ENCODE assay signal across 31 cellular contexts in the genomic region with DNA sequence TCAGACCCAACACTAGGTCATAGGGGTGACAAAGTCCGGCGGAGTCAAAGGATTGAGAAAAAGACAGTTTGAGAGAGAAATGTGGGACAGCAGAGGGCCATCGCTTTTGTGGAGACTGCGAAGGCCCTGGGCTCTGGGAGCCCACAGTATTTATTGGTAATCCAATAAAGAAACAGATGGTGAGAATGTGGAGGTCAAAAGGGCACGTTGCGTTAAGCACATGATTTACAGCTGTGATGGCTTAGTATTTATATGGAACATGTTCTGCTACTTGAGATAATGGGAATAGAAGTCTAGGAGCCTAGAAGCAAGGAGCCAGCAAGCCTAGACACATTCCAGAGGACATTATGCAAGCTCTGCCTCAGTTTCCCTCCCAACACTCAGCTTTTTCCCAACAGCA.
DNase-seq lines count a peak whose midpoint lies in the region; ATAC-seq, FAIRE-seq and TF ChIP-seq lines count a peak whose summit lies in the region.
"Had no signal": no experiment of that assay in that cellular context is flagged by ENCODE, and none has a peak within 500 bp of the region (broad histone marks: within the 10 kb centered on the region; RNA-seq: fewer than 3 reads in every experiment).

No MANE protein-coding gene starts in this region.

- no peak overlapping the region for H4K8ac ChIP-seq in H9 (replicated peaks; ENCODE audit: insufficient read length, low read depth, low read length)

- peaks cover 11% of the 10 kb centered on the region for H3K4me1 Mint-ChIP-seq in nephron
- H3K4me1 Mint-ChIP-seq in H9: 0 out of 4 replicates have a peak, but pooled peaks cover 0 to 2% of the 10 kb centered on the region in 2 experiments
- H3K4me1 Mint-ChIP-seq: activated CD8-positive, alpha-beta memory T cell treated with anti-CD3 and anti-CD28 coated beads, Interleukin-2, amount 10 ng/mL, durations not matched to agents 7 days and 5 days; stimulated activated memory B cell treated with anti-CD40 and anti-IgM and Interleukin-4, amounts not matched to agents 10 μg/mL and 1 μg/mL and 100 μg/mL, for 72 hours had no signal

- H3K56ac ChIP-seq in H9 (ENCODE audit: insufficient read length, low read depth, low read length): no peak overlapping the region

- no TSS peak for BruUV-seq in GM12878 (replicated peaks; lab: Mats Ljungman, UMichigan)

- no peaks in the 10 kb centered on the region for H3K79me2 ChIP-seq in GM12878 (ENCODE audit: control insufficient read depth, insufficient read depth, low read length)
- no peaks in the 10 kb centered on the region for H3K79me2 ChIP-seq in H9 (ENCODE audit: insufficient read depth, low read length)

- H3K4ac ChIP-seq in H9 (ENCODE audit: low read depth, low read length): no peak overlapping the region

- H3K9me3 ChIP-seq in BE2C: no peaks in the 10 kb centered on the region
- no peaks in the 10 kb centered on the region for H3K9me3 ChIP-seq in GM12878 (replicated peaks; ENCODE audit: control insufficient read depth, insufficient read depth, low read length)
- no peaks in the 10 kb centered on the region for H3K9me3 ChIP-seq in H9 (ENCODE audit: control insufficient read depth, low read depth, low read length)
- H3K9me3 ChIP-seq: BLaER1 treated with 17β-estradiol and CSF1 and Interleukin-3, amounts not matched to agents 10 nM and 100 nM; lower lobe of right lung had no signal

- DNase-seq in BE2C (peak; percentile 16), HFF-Myc (ENCODE audit: extremely low read depth, low read depth) (peak; percentile 38), GM12878 (ENCODE audit: low read depth, low spot score) (no peak), cerebellar cortex (ENCODE audit: low spot score) (no peak), NCI-H1417 treated with DMSO at 0.1 percent for 48 hours (lab: John Stamatoyannopoulos, UW) (no peak), H9 (no peak)
- DNase-seq: ACHN; activated CD4-positive, alpha-beta T cell treated with anti-CD3 and anti-CD28 coated beads, Interleukin-2, amount 50 U/mL, for 1 hour; activated CD8-positive, alpha-beta memory T cell treated with anti-CD3 and anti-CD28 coated beads, Interleukin-2, amount 10 ng/mL, durations not matched to agents 7 days and 5 days; activated naive CD4-positive, alpha-beta T cell treated with anti-CD3 and anti-CD28 coated beads for 36 hours; activated T-cell treated with anti-CD3 and anti-CD28 coated beads, Interleukin-2, amount 50 U/mL, for 72 hours; amygdala; COR-L47; endodermal cell; esophagus squamous epithelium; islet precursor cell; KBM-7; lower lobe of right lung; MM.1S; NCI-H1436 treated with DMSO at 0.1 percent for 48 hours; NCI-H510A treated with DMSO at 0.1 percent for 48 hours; nucleus accumbens; stimulated activated CD4-positive, alpha-beta T cell treated with anti-CD3 and anti-CD28 coated beads, Interleukin-4, amount 100 ng/mL, for 1 hour; T-helper 9 cell had no signal

- no peak overlapping the region for H3K4me2 ChIP-seq in GM12878 (ENCODE audit: control insufficient read depth, insufficient read depth)
- H3K4me2 ChIP-seq in H9 (ENCODE audit: insufficient read depth, insufficient read length, low read length): no peak overlapping the region
- H3K4me2 ChIP-seq: BLaER1 treated with 17β-estradiol and CSF1 and Interleukin-3, amounts not matched to agents 10 nM and 100 nM had no signal

- no peak overlapping the region for H2BK5ac ChIP-seq in H9 (ENCODE audit: insufficient read length, low read length)

- H3K23me2 ChIP-seq in H9 (ENCODE audit: insufficient read length, low read depth, low read length, poor library complexity, severe bottlenecking): no peaks in the 10 kb centered on the region

- POLR2A ChIA-PET in GM12878 (lab: Charles Lee): interaction anchor here (1.3 kb wide), 1 partner anchor 34 kb away, joined by 3 read pairs; no protein-coding TSS in a partner anchor

- H2BK20ac ChIP-seq in H9 (ENCODE audit: low read depth, low read length, poor library complexity, severe bottlenecking): no peak overlapping the region

- H2BK15ac ChIP-seq in H9 (ENCODE audit: low read depth, low read length): no peak overlapping the region

- TF ChIP-seq EP300 in GM12878 (IDR thresholded peaks at IDR 0.05; ENCODE audit: borderline replicate concordance in 1 of 2, control insufficient read depth in 1 of 2, low read depth in 2 of 2, low read length in 2 of 2): no peak

- no peak for TF ChIP-seq RAD21 in GM12878 (IDR thresholded peaks at IDR 0.05; ENCODE audit: insufficient read depth, low read depth, low read length)

- H3K27ac Mint-ChIP-seq in nephron: peak overlapping the region; percentile 3 to 52 (median 3)
- H3K27ac Mint-ChIP-seq in H9: no peak overlapping the region
- H3K27ac Mint-ChIP-seq: activated CD8-positive, alpha-beta memory T cell treated with anti-CD3 and anti-CD28 coated beads, Interleukin-2, amount 10 ng/mL, durations not matched to agents 7 days and 5 days; activated naive CD4-positive, alpha-beta T cell treated with anti-CD3 and anti-CD28 coated beads for 36 hours; activated T-cell treated with anti-CD3 and anti-CD28 coated beads, Interleukin-2, amount 50 U/mL, for 72 hours; endodermal cell; stimulated activated memory B cell treated with anti-CD40 and anti-IgM and Interleukin-4, amounts not matched to agents 10 μg/mL and 1 μg/mL and 100 μg/mL, for 72 hours had no signal

- H4K20me1 ChIP-seq in GM12878 (ENCODE audit: control insufficient read depth, insufficient read depth): no peaks in the 10 kb centered on the region
- H4K20me1 ChIP-seq in H9 (ENCODE audit: control insufficient read depth, insufficient read depth, insufficient read length): no peaks in the 10 kb centered on the region
- H4K20me1 ChIP-seq: BLaER1 treated with 17β-estradiol and CSF1 and Interleukin-3, amounts not matched to agents 10 nM and 100 nM had no signal

- CTCF ChIA-PET in GM12878 (lab: Yijun Ruan, JAX): interaction anchor here (1.2 to 1.5 kb wide), 2 partner anchors 11 to 12 kb away, joined by 3 to 5 read pairs; no protein-coding TSS in a partner anchor

- H3K14ac ChIP-seq in H9 (ENCODE audit: insufficient read depth, low read length): no peak overlapping the region

- H3K9ac ChIP-seq in GM12878 (ENCODE audit: control insufficient read depth, insufficient read depth, low read length) (no peak overlapping the region), H9 (ENCODE audit: extremely low read depth, insufficient read length, low read length) (no peak overlapping the region)
- H3K9ac ChIP-seq: BLaER1 treated with 17β-estradiol and CSF1 and Interleukin-3, amounts not matched to agents 10 nM and 100 nM had no signal

- no peak overlapping the region for H3K4me3 ChIP-seq in BE2C (ENCODE audit: low read depth, low read length)
- H3K4me3 ChIP-seq in HFF-Myc (replicated peaks; ENCODE audit: low read depth, low read length): no peak overlapping the region
- H3K4me3 ChIP-seq in GM12878: no peak overlapping the region
- H3K4me3 ChIP-seq: BLaER1 treated with 17β-estradiol and CSF1 and Interleukin-3, amounts not matched to agents 10 nM and 100 nM; esophagus squamous epithelium; lower lobe of right lung had no signal

- no peak overlapping the region for H2BK12ac ChIP-seq in H9 (ENCODE audit: insufficient read length, low read depth, low read length)

- no peak overlapping the region for H2BK120ac ChIP-seq in H9 (ENCODE audit: low read depth, low read length, poor library complexity, severe bottlenecking)

- H2AK5ac ChIP-seq in H9 (ENCODE audit: insufficient read length, low read length): no peak overlapping the region

- ATAC-seq in GM12878 (no peak), HG03457 (IDR thresholded peaks at IDR 0.05; ENCODE audit: unreplicated experiment) (no peak)
- ATAC-seq: activated CD8-positive, alpha-beta memory T cell treated with anti-CD3 and anti-CD28 coated beads, Interleukin-2, amount 10 ng/mL, durations not matched to agents 7 days and 5 days; activated T-cell treated with anti-CD3 and anti-CD28 coated beads, Interleukin-2, amount 50 U/mL, for 72 hours; lower lobe of right lung; stimulated activated memory B cell treated with anti-CD40 and anti-IgM and Interleukin-4, amounts not matched to agents 10 μg/mL and 1 μg/mL and 100 μg/mL, for 72 hours had no signal

- no peaks in the 10 kb centered on the region for H3K79me1 ChIP-seq in H9 (ENCODE audit: insufficient read depth, low read depth, low read length, poor library complexity, severe bottlenecking)

- RAD21 ChIA-PET in GM12878 (lab: Charles Lee; ENCODE audit: unreplicated experiment): no interaction called here

- H3K27ac ChIP-seq in GM12878 (ENCODE audit: control insufficient read depth, insufficient read depth) (no peak overlapping the region), H9 (ENCODE audit: insufficient read length, low read depth, low read length) (no peak overlapping the region)
- H3K27ac ChIP-seq: BLaER1 treated with 17β-estradiol and CSF1 and Interleukin-3, amounts not matched to agents 10 nM and 100 nM; esophagus squamous epithelium; lower lobe of right lung had no signal

- TF ChIP-seq POLR2A in GM12878 (IDR thresholded peaks at IDR 0.05; ENCODE audit: low read depth, low read length): no peak

- no peak overlapping the region for H4K5ac ChIP-seq in H9 (ENCODE audit: insufficient read length, low read depth, low read length)

- H3K23ac ChIP-seq in H9 (ENCODE audit: insufficient read length, low read depth, low read length): no peak overlapping the region

- SMC1A ChIA-PET in GM12878 (lab: Charles Lee; ENCODE audit: uncharacterized antibody, unreplicated experiment): no interaction called here

- H2AFZ ChIP-seq in GM12878 (ENCODE audit: control insufficient read depth, low read depth, low read length): no peak overlapping the region
- H2AFZ ChIP-seq in H9 (ENCODE audit: low read length): no peak overlapping the region

- in situ Hi-C loops in GM12878 (cut with MboI): no loop called here

- H3K36me3 ChIP-seq in BE2C (no peaks in the 10 kb centered on the region), GM12878 (ENCODE audit: control insufficient read depth in 2 of 2, insufficient read depth in 2 of 2, low read length in 1 of 2) (no peaks in the 10 kb centered on the region)
- H3K36me3 ChIP-seq: BLaER1 treated with 17β-estradiol and CSF1 and Interleukin-3, amounts not matched to agents 10 nM and 100 nM; esophagus squamous epithelium; lower lobe of right lung had no signal

- H3K9me3 Mint-ChIP-seq in nephron (peaks cover 2% of the 10 kb centered on the region), H9 (peaks cover 0 to 6% of the 10 kb centered on the region in 2 experiments; a peak in 3 of 5 replicates)
- H3K9me3 Mint-ChIP-seq: endodermal cell had no signal

- no peaks in the 10 kb centered on the region for H3K36me3 Mint-ChIP-seq in nephron (ENCODE audit: low read depth)
- peaks cover 2 to 10% (median 2%) of the 10 kb centered on the region in 3 experiments; a peak in 4 of 7 replicates for H3K36me3 Mint-ChIP-seq in H9 (ENCODE audit: insufficient read depth in 1 of 3, low read depth in 3 of 3)
- H3K36me3 Mint-ChIP-seq: activated CD8-positive, alpha-beta memory T cell treated with anti-CD3 and anti-CD28 coated beads, Interleukin-2, amount 10 ng/mL, durations not matched to agents 7 days and 5 days; stimulated activated memory B cell treated with anti-CD40 and anti-IgM and Interleukin-4, amounts not matched to agents 10 μg/mL and 1 μg/mL and 100 μg/mL, for 72 hours had no signal

- no peak overlapping the region for H3K18ac ChIP-seq in H9 (ENCODE audit: insufficient read length, low read depth, low read length)

- FAIRE-seq in GM12878 (lab: Jason Lieb, UNC): no peak
- FAIRE-seq: bronchial epithelial cell, HTR-8/SVneo, urothelium cell line had no signal

- peaks cover 4% of the 10 kb centered on the region; the same call in 1 of the 2 replicates for H3K4me1 ChIP-seq in BE2C
- no peaks in the 10 kb centered on the region for H3K4me1 ChIP-seq in GM12878 (ENCODE audit: control insufficient read depth, insufficient read depth, low read length)
- H3K4me1 ChIP-seq in H9 (ENCODE audit: insufficient read depth, low read length): no peaks in the 10 kb centered on the region
- H3K4me1 ChIP-seq: BLaER1 treated with 17β-estradiol and CSF1 and Interleukin-3, amounts not matched to agents 10 nM and 100 nM; esophagus squamous epithelium; lower lobe of right lung had no signal

- peak overlapping the region; percentile 7 to 37 (median 14) for H3K4me3 Mint-ChIP-seq in nephron
- no peak overlapping the region for H3K4me3 Mint-ChIP-seq in H9
- H3K4me3 Mint-ChIP-seq: activated CD8-positive, alpha-beta memory T cell treated with anti-CD3 and anti-CD28 coated beads, Interleukin-2, amount 10 ng/mL, durations not matched to agents 7 days and 5 days; activated naive CD4-positive, alpha-beta T cell treated with anti-CD3 and anti-CD28 coated beads for 36 hours; activated T-cell treated with anti-CD3 and anti-CD28 coated beads, Interleukin-2, amount 50 U/mL, for 72 hours; endodermal cell; stimulated activated memory B cell treated with anti-CD40 and anti-IgM and Interleukin-4, amounts not matched to agents 10 μg/mL and 1 μg/mL and 100 μg/mL, for 72 hours had no signal

- H3K27me3 ChIP-seq in BE2C: no peaks in the 10 kb centered on the region
- no peaks in the 10 kb centered on the region for H3K27me3 ChIP-seq in GM12878 (replicated peaks in 1 of 2; ENCODE audit: control insufficient read depth in 2 of 2, insufficient read depth in 2 of 2, low read length in 1 of 2)
- H3K27me3 ChIP-seq in H9 (ENCODE audit: insufficient read depth, low read length): no peaks in the 10 kb centered on the region
- H3K27me3 ChIP-seq: BLaER1 treated with 17β-estradiol and CSF1 and Interleukin-3, amounts not matched to agents 10 nM and 100 nM; esophagus squamous epithelium had no signal

- no peak for TF ChIP-seq CTCF in BE2C (IDR thresholded peaks at IDR 0.05; ENCODE audit: low read depth, low read length)
- no peak for TF ChIP-seq CTCF in HFF-Myc (IDR thresholded peaks at IDR 0.05; ENCODE audit: low read depth, low read length, missing control alignments)
- no peak for TF ChIP-seq CTCF in GM12878 (IDR thresholded peaks at IDR 0.05 in 2 of 3, conservative IDR thresholded peaks at IDR 0.05 in 1 of 3; ENCODE audit: control insufficient read depth in 2 of 3, extremely low read depth in 1 of 3, insufficient read depth in 1 of 3, low read depth in 3 of 3, low read length in 3 of 3)
- no peak for TF ChIP-seq CTCF in nephron (IDR thresholded peaks at IDR 0.05; ENCODE audit: unreplicated experiment in 3 of 3)
- no peak for TF ChIP-seq CTCF in H9 (conservative IDR thresholded peaks at IDR 0.05)

- no peak overlapping the region for H3T11ph ChIP-seq in H9 (ENCODE audit: low read length)

- 44% methylated on average over 6 of the region's 6 CpGs for WGBS in GM12878 (ENCODE audit: insufficient coverage, insufficient replicate concordance, low lambda C conversion rate, missing lambda C conversion rate)
- no CpG with 5 or more reads among the region's 6 CpGs for WGBS in H9 (ENCODE audit: extremely low coverage, insufficient read length, low lambda C conversion rate)

- no peaks in the 10 kb centered on the region for H3K27me3 Mint-ChIP-seq in nephron (ENCODE audit: low read depth)
- no peaks in the 10 kb centered on the region for H3K27me3 Mint-ChIP-seq in H9 (ENCODE audit: low read depth)
- H3K27me3 Mint-ChIP-seq: activated CD8-positive, alpha-beta memory T cell treated with anti-CD3 and anti-CD28 coated beads, Interleukin-2, amount 10 ng/mL, durations not matched to agents 7 days and 5 days; stimulated activated memory B cell treated with anti-CD40 and anti-IgM and Interleukin-4, amounts not matched to agents 10 μg/mL and 1 μg/mL and 100 μg/mL, for 72 hours had no signal

- intact Hi-C loops in GM12878 (cut with micrococcal nuclease; ENCODE audit: unreplicated experiment): no loop called here

- no peak overlapping the region for H4K91ac ChIP-seq in H9 (ENCODE audit: insufficient read length, low read depth, low read length)

Comparison
In these comparisons a context has a peak if more than half of its experiments do, and no peak if none do; other contexts are left out.
1. DNase-seq: peak in BE2C (single experiment) and HFF-Myc (single experiment); none in GM12878 (single experiment), cerebellar cortex (single experiment), NCI-H1417 treated with DMSO at 0.1 percent for 48 hours (single experiment) and H9 (single experiment).
2. H3K27ac Mint-ChIP-seq: peak in nephron (3 of 3); none in H9 (0 of 3).
3. H3K4me3 Mint-ChIP-seq: peak in nephron (3 of 3); none in H9 (0 of 2).